In genomic region chr14:55089547-55090153, GRCh38 we compare ENCODE assay signal across 8 cellular contexts. TPM values are rescaled to one million over a fixed set of nuclear protein-coding genes. Genes with fewer than 3 reads are reported as not detected.
DNase-seq lines count a peak whose midpoint lies in the region; ATAC-seq and TF ChIP-seq lines count a peak whose summit lies in the region.
"Not testable (repeated sequence)": the region's sequence is repeated elsewhere in the genome, so short reads cannot be mapped to it uniquely, and the experiment has no call there.

No MANE protein-coding gene starts in this region.

- H3K27me3 Mint-ChIP-seq in activated T-helper 2 cell treated with anti-CD3 and anti-CD28 coated beads, Interferon-gamma antibody, Interleukin-2, Interleukin-4, amounts not matched to agents 10 μg/mL and 5 μg/mL and 100 μg/mL, durations not matched to agents 14 hours and 24 hours and 36 hours (ENCODE audit: low read depth); neural crest cell (ENCODE audit: low read depth); stimulated activated naive CD8-positive, alpha-beta T cell treated with anti-CD3 and anti-CD28 coated beads, Interleukin-15, amount 100 ng/mL, for 72 hours: not testable (repeated sequence)

- TF ChIP-seq RAD21 in HCT116 (IDR thresholded peaks at IDR 0.05; ENCODE audit: low read depth) = peak; percentile 92

- CTCF ChIA-PET in HCT116 (lab: Charles Lee) = interaction anchor here (0.7 to 2.5 kb wide), 15 partner anchors 8 to 444 kb away, joined by 3 to 46 read pairs (median 3); partner anchors contain the start of gene LGALS3

- H4K20me1 ChIP-seq in HCT116 (ENCODE audit: insufficient read depth) = not testable (repeated sequence)

- peaks cover 0 to 19% of the 10 kb centered on the region in 2 experiments; a peak in 3 of 4 replicates for H3K4me1 ChIP-seq in HCT116 (ENCODE audit: control insufficient read depth in 1 of 2, insufficient read depth in 2 of 2, low read length in 2 of 2)
- H3K4me1 ChIP-seq in SJCRH30 = not testable (repeated sequence)

- H3K4me3 ChIP-seq in HCT116 (replicated peaks in 1 of 2; ENCODE audit: low read depth in 1 of 2, low read length in 2 of 2) = not testable (repeated sequence)
- peak overlapping the region; percentile 29 for H3K4me3 ChIP-seq in SJCRH30

- not testable (repeated sequence) for H3K4me1 Mint-ChIP-seq in activated T-helper 2 cell treated with anti-CD3 and anti-CD28 coated beads, Interferon-gamma antibody, Interleukin-2, Interleukin-4, amounts not matched to agents 10 μg/mL and 5 μg/mL and 100 μg/mL, durations not matched to agents 14 hours and 24 hours and 36 hours (ENCODE audit: low read depth); neural crest cell; stimulated activated naive CD8-positive, alpha-beta T cell treated with anti-CD3 and anti-CD28 coated beads, Interleukin-15, amount 100 ng/mL, for 72 hours

- H3K4me2 ChIP-seq in HCT116 (ENCODE audit: low read length) = peak overlapping the region; percentile 31

- RAD21 ChIA-PET in HCT116 (lab: Charles Lee; ENCODE audit: low non-redundant PET in 1 of 2, low total read pairs in 2 of 2, uncharacterized antibody in 2 of 2, unreplicated experiment in 2 of 2) = interaction anchor here (0.7 to 1.7 kb wide), 5 partner anchors 42 to 1192 kb away, joined by 3 to 15 read pairs (median 4); no protein-coding TSS in a partner anchor

- not testable (repeated sequence) for BruUV-seq in HCT116 (replicated peaks; lab: Mats Ljungman, UMichigan)

- H3K9ac ChIP-seq in HCT116 (ENCODE audit: low read length) = not testable (repeated sequence)

- DNase-seq in ELF-1 (ENCODE audit: low read depth, low spot score) (peak; percentile 75), HCT116 (ENCODE audit: low read depth, low spot score) (peak; percentile 71), NCI-H1048 (lab: John Stamatoyannopoulos, UW) (peak; percentile 23), SJCRH30 (peak; percentile 69 to 83), fibroblast of the conjunctiva (ENCODE audit: low read depth) (peak; percentile 78), neural crest cell (ENCODE audit: low read depth, low spot score) (peak; percentile 63)
- DNase-seq in activated T-helper 2 cell treated with anti-CD3 and anti-CD28 coated beads, Interferon-gamma antibody, Interleukin-2, Interleukin-4, amounts not matched to agents 10 μg/mL and 5 μg/mL and 100 μg/mL, durations not matched to agents 14 hours and 24 hours and 36 hours (ENCODE audit: low spot score) = peak; percentile 66
- DNase-seq in stimulated activated naive CD8-positive, alpha-beta T cell treated with anti-CD3 and anti-CD28 coated beads, Interleukin-15, amount 100 ng/mL, for 72 hours = peak; percentile 67 to 76

- H3K36me3 Mint-ChIP-seq in activated T-helper 2 cell treated with anti-CD3 and anti-CD28 coated beads, Interferon-gamma antibody, Interleukin-2, Interleukin-4, amounts not matched to agents 10 μg/mL and 5 μg/mL and 100 μg/mL, durations not matched to agents 14 hours and 24 hours and 36 hours (ENCODE audit: low read depth); neural crest cell (ENCODE audit: low read depth): not testable (repeated sequence)

- POLR2A ChIA-PET in HCT116 (lab: Charles Lee) = interaction anchor here (0.7 to 1.4 kb wide), 5 partner anchors 12 to 71 kb away, joined by 3 read pairs; partner anchors contain the start of gene MAPK1IP1L

- H3K79me2 ChIP-seq in HCT116 (ENCODE audit: insufficient read depth, low read length) = not testable (repeated sequence)

- not testable (repeated sequence) for H3K9me3 ChIP-seq in HCT116 (ENCODE audit: control insufficient read depth in 1 of 2, insufficient read depth in 1 of 2, low read depth in 1 of 2, low read length in 2 of 2); SJCRH30 (replicated peaks)

- intact Hi-C loops in HCT116 (cut with micrococcal nuclease) = loop anchor here (1.0 to 10.0 kb wide), 4 partner anchors 39 to 265 kb away; partner anchors contain the start of gene LGALS3
- intact Hi-C loops in activated T-helper 2 cell treated with anti-CD3 and anti-CD28 coated beads, Interferon-gamma antibody, Interleukin-2, Interleukin-4, amounts not matched to agents 10 μg/mL and 5 μg/mL and 100 μg/mL, durations not matched to agents 14 hours and 24 hours and 36 hours (cut with micrococcal nuclease) = loop anchor here (1.0 to 5.0 kb wide), 2 partner anchors 38 to 72 kb away; partner anchors contain the start of gene LGALS3

- H3K9me2 ChIP-seq in HCT116 (ENCODE audit: insufficient read depth) = not testable (repeated sequence)

- not testable (repeated sequence) for H3K27ac Mint-ChIP-seq in activated T-helper 2 cell treated with anti-CD3 and anti-CD28 coated beads, Interferon-gamma antibody, Interleukin-2, Interleukin-4, amounts not matched to agents 10 μg/mL and 5 μg/mL and 100 μg/mL, durations not matched to agents 14 hours and 24 hours and 36 hours; neural crest cell (ENCODE audit: unreplicated experiment); stimulated activated naive CD8-positive, alpha-beta T cell treated with anti-CD3 and anti-CD28 coated beads, Interleukin-15, amount 100 ng/mL, for 72 hours

- TF ChIP-seq CTCF in HCT116 (IDR thresholded peaks at IDR 0.05 in 2 of 3, conservative IDR thresholded peaks at IDR 0.05 in 1 of 3; ENCODE audit: borderline replicate concordance in 1 of 3, insufficient read depth in 1 of 3, low read depth in 2 of 3, low read length in 2 of 3) (peak; percentile 79 to 85 (median 84); a peak in 5 of 6 replicates), neural crest cell (conservative IDR thresholded peaks at IDR 0.05) (peak; percentile 92)

- H3K9me3 Mint-ChIP-seq in activated T-helper 2 cell treated with anti-CD3 and anti-CD28 coated beads, Interferon-gamma antibody, Interleukin-2, Interleukin-4, amounts not matched to agents 10 μg/mL and 5 μg/mL and 100 μg/mL, durations not matched to agents 14 hours and 24 hours and 36 hours; neural crest cell; stimulated activated naive CD8-positive, alpha-beta T cell treated with anti-CD3 and anti-CD28 coated beads, Interleukin-15, amount 100 ng/mL, for 72 hours: not testable (repeated sequence)

- peak overlapping the region; percentile 69 for H2AFZ ChIP-seq in HCT116 (ENCODE audit: low read depth, low read length, poor library complexity, severe bottlenecking)

- H3K27ac ChIP-seq in HCT116 (ENCODE audit: low read depth, low read length); SJCRH30: not testable (repeated sequence)

- TF ChIP-seq POLR2A in HCT116 (IDR thresholded peaks at IDR 0.05; ENCODE audit: borderline replicate concordance, extremely low read depth, insufficient read depth, insufficient read length) = not testable (repeated sequence)

- not testable (repeated sequence) for H3K4me3 Mint-ChIP-seq in activated T-helper 2 cell treated with anti-CD3 and anti-CD28 coated beads, Interferon-gamma antibody, Interleukin-2, Interleukin-4, amounts not matched to agents 10 μg/mL and 5 μg/mL and 100 μg/mL, durations not matched to agents 14 hours and 24 hours and 36 hours (ENCODE audit: low read depth); neural crest cell; stimulated activated naive CD8-positive, alpha-beta T cell treated with anti-CD3 and anti-CD28 coated beads, Interleukin-15, amount 100 ng/mL, for 72 hours

- H3K27me3 ChIP-seq in HCT116 (ENCODE audit: insufficient read depth, low read length); SJCRH30: not testable (repeated sequence)

- not testable (repeated sequence) for H3K36me3 ChIP-seq in HCT116 (ENCODE audit: control insufficient read depth in 1 of 2, insufficient read depth in 2 of 2, low read length in 2 of 2); SJCRH30

- ATAC-seq in HCT116 = peak; percentile 98
- ATAC-seq in stimulated activated naive CD8-positive, alpha-beta T cell treated with anti-CD3 and anti-CD28 coated beads, Interleukin-15, amount 100 ng/mL, for 72 hours = peak; percentile 93

TF ChIP-seq in HCT116, 20 proteins besides CTCF, POLR2A, EP300 and RAD21:
- TF ChIP-seq CBX3 (IDR thresholded peaks at IDR 0.05; ENCODE audit: low read depth) = peak; percentile 41; the same call in 1 of the 2 replicates
- peak; percentile 40 for TF ChIP-seq YY1 (IDR thresholded peaks at IDR 0.05; ENCODE audit: extremely low read depth, insufficient replicate concordance, low read depth, low read length)

RNA-seq across cellular contexts. Expression of gene MAPK1IP1L, which starts 38.2 kb away (rescaled TPM):
- total RNA-seq in HCT116 (2021; ENCODE audit: unreplicated experiment) (101 TPM), neural crest cell (141 and 151 TPM in 2 replicates)
- polyA plus RNA-seq in HCT116 (2012) = 88.5 and 92.7 TPM in 2 replicates
- 66.5 and 76.2 TPM in 2 replicates for total RNA-seq in SJCRH30 (2014; rRNA removed; shearing (Covaris generic))
- total RNA-seq in activated T-helper 2 cell treated with anti-CD3 and anti-CD28 coated beads, Interferon-gamma antibody, Interleukin-2, Interleukin-4, amounts not matched to agents 10 μg/mL and 5 μg/mL and 100 μg/mL, durations not matched to agents 14 hours and 24 hours and 36 hours = 145 and 148 TPM in 2 replicates

RNA-seq across cellular contexts. Expression of gene LGALS3, which starts 39.4 kb away (rescaled TPM):
- total RNA-seq in HCT116 (2021; ENCODE audit: unreplicated experiment) = 86.1 TPM
- 75.3 and 83.3 TPM in 2 replicates for polyA plus RNA-seq in HCT116 (2012)
- 1.9 and 2.0 TPM in 2 replicates for total RNA-seq in SJCRH30 (2014; rRNA removed; shearing (Covaris generic))
- 14.8 and 18.7 TPM in 2 replicates for total RNA-seq in activated T-helper 2 cell treated with anti-CD3 and anti-CD28 coated beads, Interferon-gamma antibody, Interleukin-2, Interleukin-4, amounts not matched to agents 10 μg/mL and 5 μg/mL and 100 μg/mL, durations not matched to agents 14 hours and 24 hours and 36 hours
- 0.57 and 1.2 TPM in 2 replicates for total RNA-seq in neural crest cell

Comparison
In these comparisons a context has a peak if more than half of its experiments do, and no peak if none do; other contexts are left out.
1. DNase-seq: peak in every context shown above with its lines; median percentile 78 in fibroblast of the conjunctiva; 76 in SJCRH30; 75 in ELF-1; 72 in stimulated activated naive CD8-positive, alpha-beta T cell treated with anti-CD3 and anti-CD28 coated beads, Interleukin-15, amount 100 ng/mL, for 72 hours; 71 in HCT116; 66 in activated T-helper 2 cell treated with anti-CD3 and anti-CD28 coated beads, Interferon-gamma antibody, Interleukin-2, Interleukin-4, amounts not matched to agents 10 μg/mL and 5 μg/mL and 100 μg/mL, durations not matched to agents 14 hours and 24 hours and 36 hours; 63 in neural crest cell; 23 in NCI-H1048.